Comparison of ENCODE assay signal across 18 cellular contexts in genomic region chr1:21524686-21525339, GRCh38. TPM values are rescaled to one million over a fixed set of nuclear protein-coding genes. Genes with fewer than 3 reads are reported as not detected.
DNase-seq lines count a peak whose midpoint lies in the region; ATAC-seq, FAIRE-seq and TF ChIP-seq lines count a peak whose summit lies in the region.
"Had no signal": no experiment of that assay in that cellular context is flagged by ENCODE, and none has a peak within 500 bp of the region (broad histone marks: within the 10 kb centered on the region; RNA-seq: fewer than 3 reads in every experiment).

No MANE protein-coding gene starts in this region.

- no TSS peak for BruUV-seq in GM12878 (replicated peaks; lab: Mats Ljungman, UMichigan)

- H3K79me2 ChIP-seq in GM12878 (ENCODE audit: control insufficient read depth, insufficient read depth, low read length), result no peaks in the 10 kb centered on the region
- H3K79me2 ChIP-seq: parathyroid adenoma had no signal

- SMC1A ChIA-PET in GM12878 (lab: Charles Lee; ENCODE audit: uncharacterized antibody, unreplicated experiment), result interaction anchor here (1.1 to 18.9 kb wide), 2 partner anchors 8 to 12 kb away, joined by 3 to 326 read pairs; partner anchors contain the start of gene ALPL

- in situ Hi-C loops in GM12878 (cut with MboI), result no loop called here

- H3K4me2 ChIP-seq in GM12878 (ENCODE audit: control insufficient read depth, insufficient read depth), result no peak overlapping the region

- no peak for TF ChIP-seq RAD21 in GM12878 (IDR thresholded peaks at IDR 0.05; ENCODE audit: insufficient read depth, low read depth, low read length)

- H3K9me3 ChIP-seq in GM12878 (replicated peaks; ENCODE audit: control insufficient read depth, insufficient read depth, low read length) (no peaks in the 10 kb centered on the region), lower lobe of right lung (no peaks in the 10 kb centered on the region), thyroid gland (no peaks in the 10 kb centered on the region)

- H3K4me1 ChIP-seq in GM12878 (ENCODE audit: control insufficient read depth, insufficient read depth, low read length), result peaks cover 7% of the 10 kb centered on the region
- peaks cover 12% of the 10 kb centered on the region for H3K4me1 ChIP-seq in lower lobe of right lung
- peaks cover 0 to 12% of the 10 kb centered on the region in 2 donors for H3K4me1 ChIP-seq in thyroid gland
- H3K4me1 ChIP-seq: parathyroid adenoma had no signal

- POLR2A ChIA-PET in GM12878 (lab: Charles Lee), result interaction anchor here (0.5 to 0.9 kb wide), 2 partner anchors 14 to 526 kb away, joined by 3 read pairs; no protein-coding TSS in a partner anchor

- H3K27me3 ChIP-seq in GM12878 (replicated peaks in 1 of 2; ENCODE audit: control insufficient read depth in 2 of 2, insufficient read depth in 2 of 2, low read length in 1 of 2) (no peaks in the 10 kb centered on the region), lower lobe of right lung (ENCODE audit: low read depth) (no peaks in the 10 kb centered on the region), thyroid gland (no peaks in the 10 kb centered on the region)

- no peaks in the 10 kb centered on the region for H4K20me1 ChIP-seq in GM12878 (ENCODE audit: control insufficient read depth, insufficient read depth)

- H3K4me3 ChIP-seq in GM12878 (no peak overlapping the region), lower lobe of right lung (no peak overlapping the region), thyroid gland (replicated peaks in 1 of 3) (no peak overlapping the region)
- H3K4me3 ChIP-seq: GM23248 had no signal

- H3K36me3 ChIP-seq in GM12878 (ENCODE audit: control insufficient read depth in 2 of 2, insufficient read depth in 2 of 2, low read length in 1 of 2), result no peaks in the 10 kb centered on the region
- no peaks in the 10 kb centered on the region for H3K36me3 ChIP-seq in lower lobe of right lung
- no peaks in the 10 kb centered on the region for H3K36me3 ChIP-seq in thyroid gland

- DNase-seq in left cardiac atrium (peak; percentile 39), Right ventricle myocardium superior (no peak), GM12878 (ENCODE audit: low read depth, low spot score) (no peak), lower lobe of right lung (peak; percentile 74), thyroid gland (peak; percentile 70 to 77), 8988T (no peak), NCI-H748 (lab: John Stamatoyannopoulos, UW; ENCODE audit: unreplicated experiment) (no peak)
- DNase-seq: activated CD8-positive, alpha-beta memory T cell treated with anti-CD3 and anti-CD28 coated beads, Interleukin-2, amount 50 U/mL, for 4 hours; amniotic stem cell; effector CD8-positive, alpha-beta T cell; GM23248; kidney glomerular epithelial cell; SHP77; stimulated activated CD8-positive, alpha-beta memory T cell treated with anti-CD3 and anti-CD28 coated beads, Interleukin-4, amount 100 ng/mL, for 48 hours had no signal

- 46% methylated on average over 14 of the region's 14 CpGs for WGBS in GM12878 (ENCODE audit: insufficient coverage, insufficient replicate concordance, low lambda C conversion rate, missing lambda C conversion rate)
- WGBS in thyroid gland, 2 donors, result 48 to 52% methylated on average over 10 to 12 of the region's 14 CpGs

- FAIRE-seq in GM12878 (lab: Jason Lieb, UNC), result no peak
- FAIRE-seq: frontal cortex, GM12892 had no signal

- H3K27ac ChIP-seq in GM12878 (ENCODE audit: control insufficient read depth, insufficient read depth) (no peak overlapping the region), lower lobe of right lung (peak overlapping the region; percentile 55), thyroid gland (peak overlapping the region; percentile 35 to 58 (median 47))
- H3K27ac ChIP-seq: GM23248, parathyroid adenoma had no signal

- H3K9ac ChIP-seq in GM12878 (ENCODE audit: control insufficient read depth, insufficient read depth, low read length), result no peak overlapping the region
- H3K9ac ChIP-seq: GM23248, parathyroid adenoma had no signal

- intact Hi-C loops in left cardiac atrium (cut with DNase I), result no loop called here
- intact Hi-C loops in Right ventricle myocardium superior (cut with DNase I), result no loop called here
- intact Hi-C loops in GM12878 (cut with micrococcal nuclease; ENCODE audit: unreplicated experiment), result no loop called here
- intact Hi-C loops in lower lobe of right lung (cut with DNase I), result no loop called here
- intact Hi-C loops in thyroid gland (cut with DNase I), result no loop called here

- no peak for TF ChIP-seq POLR2A in GM12878 (IDR thresholded peaks at IDR 0.05; ENCODE audit: low read depth, low read length)
- TF ChIP-seq POLR2A in thyroid gland (IDR thresholded peaks at IDR 0.05), result no peak

- no peak for TF ChIP-seq CTCF in GM12878 (IDR thresholded peaks at IDR 0.05 in 2 of 3, conservative IDR thresholded peaks at IDR 0.05 in 1 of 3; ENCODE audit: control insufficient read depth in 2 of 3, extremely low read depth in 1 of 3, insufficient read depth in 1 of 3, low read depth in 3 of 3, low read length in 3 of 3)
- TF ChIP-seq CTCF in lower lobe of right lung (IDR thresholded peaks at IDR 0.05), result no peak
- TF ChIP-seq CTCF in thyroid gland (IDR thresholded peaks at IDR 0.05), result no peak

- no peak for TF ChIP-seq EP300 in GM12878 (IDR thresholded peaks at IDR 0.05; ENCODE audit: borderline replicate concordance in 1 of 2, control insufficient read depth in 1 of 2, low read depth in 2 of 2, low read length in 2 of 2)

- CTCF ChIA-PET in GM12878 (lab: Yijun Ruan, JAX), result interaction anchor here (1.2 to 19.0 kb wide), 3 partner anchors 11 to 34 kb away, joined by 3 to 327 read pairs (median 11); partner anchors contain the start of gene ALPL

- H2AFZ ChIP-seq in GM12878 (ENCODE audit: control insufficient read depth, low read depth, low read length), result no peak overlapping the region
- H2AFZ ChIP-seq: GM23248, parathyroid adenoma had no signal

- ATAC-seq in left cardiac atrium (no peak), Right ventricle myocardium superior (ENCODE audit: poor library complexity) (no peak), GM12878 (peak; percentile 18), lower lobe of right lung (peak; percentile 61 to 68), HG02759 (IDR thresholded peaks at IDR 0.05; ENCODE audit: unreplicated experiment) (no peak)

- RAD21 ChIA-PET in GM12878 (lab: Charles Lee; ENCODE audit: unreplicated experiment), result no interaction called here

TF ChIP-seq in GM12878, 131 proteins besides CTCF, POLR2A, EP300 and RAD21 (continues in another document):
- TF ChIP-seq SPI1 (IDR thresholded peaks at IDR 0.05; ENCODE audit: borderline replicate concordance, insufficient read depth, low read depth, low read length) (peak; percentile 36; the same call in 1 of the 2 replicates), CUX1 (IDR thresholded peaks at IDR 0.05; ENCODE audit: insufficient replicate concordance, low read depth, low read length) (no peak)

RNA-seq across cellular contexts. Expression of gene ALPL, which starts 15.6 kb away (rescaled TPM):
- total RNA-seq in left cardiac atrium, result 10 to 100 TPM; 14.7 to 38.5 TPM
- 9.4 TPM for total RNA-seq in Right ventricle myocardium superior
- total RNA-seq in GM12878 (2013; cell fraction: nucleolus; rRNA removed), result not detected in 2 replicates
- total RNA-seq in GM12878 (2014; rRNA removed), result 0.05 and 0.40 TPM in 2 replicates
- total RNA-seq in GM12878 (2014; rRNA removed; fragmentation: Illumina TruSeq; extraction: Trizol), result not detected in 2 replicates
- total RNA-seq in GM12878 (2021), result 0.24 and 0.49 TPM in 2 replicates
- not detected for polyA plus RNA-seq in GM12878 (2011; ENCODE audit: low read depth)
- polyA plus RNA-seq in GM12878 (2011; rRNA removed), result 0.30 and 0.43 TPM in 2 replicates
- polyA plus RNA-seq in GM12878 (2011; cell fraction: cytosol; rRNA removed), result 0.48 and 0.49 TPM in 2 replicates
- polyA plus RNA-seq in GM12878 (2011; cell fraction: nucleus; rRNA removed), result 0.45 and 1.1 TPM in 2 replicates
- 0.08 TPM in 1 of 2 replicates, not detected in the other for polyA plus RNA-seq in GM12878 (2012)
- polyA plus RNA-seq in GM12878 (2014; fragmentation: Illumina TruSeq; extraction: Trizol), result 0.19 TPM in 1 of 2 replicates, not detected in the other
- polyA plus RNA-seq in GM12878 (2014; fragmentation: Nextera tagmentation; extraction: Ambion mirVana), result under 1 TPM in 1 of 2 experiments, not detected in 1; 0.07 TPM
- 0.10 and 0.22 TPM in 2 replicates for polyA plus RNA-seq in GM12878 (2014; rRNA removed)
- polyA plus RNA-seq in GM12878 (2016; fragmentation: Nextera tagmentation; extraction: Ambion mirVana), result under 1 TPM; 0.20 to 0.59 TPM
- 0.46 and 1.1 TPM in 2 replicates for polyA minus RNA-seq in GM12878 (2011; rRNA and poly(A)+ RNA removed)
- polyA minus RNA-seq in GM12878 (2011; cell fraction: cytosol; rRNA and poly(A)+ RNA removed), result not detected in 2 replicates
- not detected in 2 replicates for polyA minus RNA-seq in GM12878 (2011; cell fraction: nucleus; rRNA and poly(A)+ RNA removed)
- 123 TPM for total RNA-seq in lower lobe of right lung
- 10 to 100 TPM in 1 of 4 donors, 1 to 10 TPM in 3; 4.0 to 15.6 (median 4.5) TPM for total RNA-seq in thyroid gland
- total RNA-seq: GM23248 had no signal

Comparison
In these comparisons a context has a peak if more than half of its experiments do, and no peak if none do; other contexts are left out.
1. DNase-seq: peak in left cardiac atrium (single experiment), lower lobe of right lung (single experiment) and thyroid gland (2 of 2); none in Right ventricle myocardium superior (single experiment), GM12878 (single experiment), 8988T (single experiment) and NCI-H748 (single experiment).
2. ATAC-seq: peak in GM12878 (single experiment) and lower lobe of right lung (2 of 2); none in left cardiac atrium (0 of 2), Right ventricle myocardium superior (single experiment) and HG02759 (single experiment).